8 cellular contexts compared by ENCODE assay signal in genomic region chr1:16367258-16367967, GRCh38. TPM values are rescaled to one million over a fixed set of nuclear protein-coding genes. Genes with fewer than 3 reads are reported as not detected.
DNase-seq lines count a peak whose midpoint lies in the region; ATAC-seq and TF ChIP-seq lines count a peak whose summit lies in the region.

No MANE protein-coding gene starts in this region.

- H3K4me3 ChIP-seq in Karpas-422 (ENCODE audit: low read length) (peak overlapping the region; percentile 85), adipocyte (ENCODE audit: low read length) (peak overlapping the region; percentile 96), prostate gland (peak overlapping the region; percentile 69), urinary bladder (ENCODE audit: low read depth, low read length) (peak overlapping the region; percentile 52)

- ATAC-seq in GM21737 (IDR thresholded peaks at IDR 0.05; ENCODE audit: unreplicated experiment): peak; percentile 51
- peak; percentile 85 to 90 for ATAC-seq in left cardiac atrium

- peak in 1 of 4 experiments; percentile 21 for TF ChIP-seq CTCF in prostate gland (IDR thresholded peaks at IDR 0.05)

- H4K20me1 ChIP-seq in Karpas-422 (ENCODE audit: insufficient read depth, low read depth, low read length): peaks cover 21% of the 10 kb centered on the region

- 0 out of 2 replicates have a peak, but pooled peaks cover 4% of the 10 kb centered on the region for H3K36me3 ChIP-seq in Karpas-422 (ENCODE audit: insufficient read depth, low read length)
- no peaks in the 10 kb centered on the region for H3K36me3 ChIP-seq in adipocyte (ENCODE audit: control insufficient read depth, insufficient read depth, low read length, severe bottlenecking)
- H3K36me3 ChIP-seq in prostate gland: no peaks in the 10 kb centered on the region
- H3K36me3 ChIP-seq in urinary bladder (ENCODE audit: insufficient read depth): no peaks in the 10 kb centered on the region

- peaks cover 20% of the 10 kb centered on the region for H3K4me1 ChIP-seq in Karpas-422 (ENCODE audit: low read length)
- peaks cover 37% of the 10 kb centered on the region for H3K4me1 ChIP-seq in adipocyte (ENCODE audit: control insufficient read depth, insufficient read depth, low read length)
- peaks cover 6% of the 10 kb centered on the region for H3K4me1 ChIP-seq in prostate gland (replicated peaks)
- no peaks in the 10 kb centered on the region for H3K4me1 ChIP-seq in urinary bladder (ENCODE audit: insufficient read depth)

- no peaks in the 10 kb centered on the region for H3K27me3 ChIP-seq in Karpas-422 (ENCODE audit: low read length)
- no peaks in the 10 kb centered on the region for H3K27me3 ChIP-seq in adipocyte (replicated peaks; ENCODE audit: control insufficient read depth, insufficient read depth, low read length)
- no peaks in the 10 kb centered on the region for H3K27me3 ChIP-seq in prostate gland (replicated peaks; ENCODE audit: insufficient read depth)

- H2AFZ ChIP-seq in Karpas-422 (ENCODE audit: low read length): no peak overlapping the region

- peak overlapping the region; percentile 82 for H3K4me2 ChIP-seq in Karpas-422 (ENCODE audit: low read depth, low read length, poor library complexity, severe bottlenecking)

- no peaks in the 10 kb centered on the region for H3K9me2 ChIP-seq in Karpas-422 (replicated peaks; ENCODE audit: insufficient read depth, low read length)

- intact Hi-C loops in left cardiac atrium (cut with DNase I) (loop anchor here in 1 of 2 donors (10.0 kb wide), 1 partner anchor 153 kb away; the partner anchor contains the start of gene ARHGEF19), prostate gland (cut with DNase I) (loop anchor here (5.0 kb wide), 1 partner anchor 290 kb away; no protein-coding TSS in a partner anchor)

- peak; percentile 79 for TF ChIP-seq POLR2A in prostate gland (IDR thresholded peaks at IDR 0.05)

- H3K9me3 ChIP-seq in Karpas-422 (ENCODE audit: low read length) (no peaks in the 10 kb centered on the region), adipocyte (ENCODE audit: control insufficient read depth, low read length) (no peaks in the 10 kb centered on the region), prostate gland (no peaks in the 10 kb centered on the region)

- WGBS in prostate gland: under 1% methylated on average over 46 of the region's 47 CpGs
- WGBS in urinary bladder: under 1% methylated on average over 47 of the region's 47 CpGs

- peaks cover 51% of the 10 kb centered on the region for H3K79me2 ChIP-seq in Karpas-422 (ENCODE audit: low read length)

- DNase-seq in ELR (ENCODE audit: low read depth) (peak; percentile 90), Karpas-422 (peak; percentile 89), SKM-1 (lab: John Stamatoyannopoulos, UW; ENCODE audit: unreplicated experiment) (peak; percentile 70), adipocyte (ENCODE audit: low read depth) (peak; percentile 96), left cardiac atrium (peak; percentile 91), prostate gland (ENCODE audit: low spot score) (peak; percentile 81)

- H3K9ac ChIP-seq in Karpas-422 (ENCODE audit: low read length) (peak overlapping the region; percentile 85), adipocyte (ENCODE audit: low read length) (peak overlapping the region; percentile 93)

- H3K27ac ChIP-seq in Karpas-422 (ENCODE audit: low read length) (peak overlapping the region; percentile 66), prostate gland (peak overlapping the region; percentile 97 to 98), urinary bladder (ENCODE audit: low read depth) (peak overlapping the region; percentile 100)

RNA-seq across cellular contexts. Expression of gene SZRD1, which starts 0.4 kb away (rescaled TPM):
- 34.5 and 52.2 TPM in 2 replicates for total RNA-seq in Karpas-422 (2014; rRNA removed; shearing (Covaris generic); ENCODE audit: low replicate concordance)
- total RNA-seq in left cardiac atrium: 100 to 1,000 TPM in 1 of 2 donors, 10 to 100 TPM in 1; 98.0 to 112 TPM
- 10 to 100 TPM; 64.8 to 78.6 TPM for total RNA-seq in prostate gland
- 17.8 TPM for total RNA-seq in urinary bladder
- 115 TPM for polyA plus RNA-seq in urinary bladder

RNA-seq across cellular contexts. Expression of gene FBXO42, which starts 15.1 kb away (rescaled TPM):
- total RNA-seq in Karpas-422 (2014; rRNA removed; shearing (Covaris generic); ENCODE audit: low replicate concordance): 27.9 and 31.7 TPM in 2 replicates
- total RNA-seq in left cardiac atrium (10 to 100 TPM; 14.1 to 15.1 TPM), prostate gland (10 to 100 TPM; 26.6 to 52.6 TPM), urinary bladder (25.7 TPM)
- 28.2 TPM for polyA plus RNA-seq in urinary bladder

Comparison
In these comparisons a context has a peak if more than half of its experiments do, and no peak if none do; other contexts are left out.
1. Peak in every context shown above with its lines: DNase-seq, ATAC-seq, H3K4me3 ChIP-seq and H3K27ac ChIP-seq.